In the genomic region with DNA sequence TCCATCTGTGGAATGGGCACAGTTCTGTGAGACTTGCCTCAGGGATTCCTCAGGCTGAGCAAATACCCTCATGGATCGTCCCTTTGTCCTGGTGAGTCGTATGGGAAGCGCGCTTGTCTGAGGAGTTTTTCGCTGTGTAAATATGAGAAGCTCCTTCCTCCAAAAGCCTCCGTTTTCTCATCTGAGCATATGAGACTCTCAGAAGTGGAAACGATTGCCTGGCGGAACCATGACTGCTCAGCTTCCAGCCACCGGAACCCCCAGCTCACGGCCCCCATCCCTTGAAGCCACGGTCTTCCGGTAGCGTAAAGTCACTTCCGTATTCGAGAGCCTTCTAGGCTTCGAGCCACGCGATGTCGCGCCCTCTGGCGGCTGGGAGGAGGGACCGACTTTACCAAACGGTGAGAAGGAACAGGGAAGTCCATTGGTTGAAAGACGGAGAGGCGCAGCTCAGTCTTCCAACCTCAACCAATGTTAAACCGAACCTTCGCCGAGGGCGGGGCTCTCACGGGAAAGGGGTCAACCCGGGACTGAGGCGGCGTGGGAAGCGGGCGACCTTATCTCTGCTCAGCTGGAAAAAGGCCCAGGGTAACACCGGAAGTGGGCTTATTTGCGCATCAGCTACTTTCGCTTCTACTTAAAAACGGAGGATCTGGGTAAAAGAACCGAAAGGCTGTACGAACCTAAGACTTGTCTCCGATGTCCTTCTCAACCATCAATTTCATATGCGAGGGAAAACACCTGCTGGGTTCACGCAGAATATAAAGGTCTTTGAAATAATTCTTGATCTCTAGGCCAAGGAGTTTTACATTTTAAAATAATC, we compare ENCODE assay signal across 1 cellular context.
TF ChIP-seq lines count a peak whose summit lies in the region.

No MANE protein-coding gene starts in this region.

TF ChIP-seq in IMR-90, 13 proteins besides CTCF, POLR2A, EP300 and RAD21 (continued from another document):
- TF ChIP-seq RFX5 (IDR thresholded peaks at IDR 0.05; ENCODE audit: low read depth, low read length) (no peak), MAZ (IDR thresholded peaks at IDR 0.05; ENCODE audit: borderline replicate concordance, low read depth, low read length) (peak; percentile 99), RCOR1 (IDR thresholded peaks at IDR 0.05; ENCODE audit: insufficient replicate concordance, low read length) (no peak), BHLHE40 (IDR thresholded peaks at IDR 0.05; ENCODE audit: low read depth, low read length) (peak; percentile 54; the same call in 1 of the 2 replicates), MXI1 (IDR thresholded peaks at IDR 0.05; ENCODE audit: borderline replicate concordance, low read depth, low read length) (peak; percentile 39; the same call in 1 of the 2 replicates), CEBPB (IDR thresholded peaks at IDR 0.05; ENCODE audit: low read depth, low read length) (no peak), SMC3 (IDR thresholded peaks at IDR 0.05; ENCODE audit: low read depth, low read length) (peak; percentile 47), FOS (IDR thresholded peaks at IDR 0.05; ENCODE audit: low read depth, low read length) (no peak)
- TF ChIP-seq, protein P1, sequence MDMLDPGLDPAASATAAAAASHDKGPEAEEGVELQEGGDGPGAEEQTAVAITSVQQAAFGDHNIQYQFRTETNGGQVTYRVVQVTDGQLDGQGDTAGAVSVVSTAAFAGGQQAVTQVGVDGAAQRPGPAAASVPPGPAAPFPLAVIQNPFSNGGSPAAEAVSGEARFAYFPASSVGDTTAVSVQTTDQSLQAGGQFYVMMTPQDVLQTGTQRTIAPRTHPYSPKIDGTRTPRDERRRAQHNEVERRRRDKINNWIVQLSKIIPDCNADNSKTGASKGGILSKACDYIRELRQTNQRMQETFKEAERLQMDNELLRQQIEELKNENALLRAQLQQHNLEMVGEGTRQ (IDR thresholded peaks at IDR 0.05; ENCODE audit: low read depth, low read length) = no peak; the same call in 1 of the 2 replicates
- TF ChIP-seq, protein P2, sequence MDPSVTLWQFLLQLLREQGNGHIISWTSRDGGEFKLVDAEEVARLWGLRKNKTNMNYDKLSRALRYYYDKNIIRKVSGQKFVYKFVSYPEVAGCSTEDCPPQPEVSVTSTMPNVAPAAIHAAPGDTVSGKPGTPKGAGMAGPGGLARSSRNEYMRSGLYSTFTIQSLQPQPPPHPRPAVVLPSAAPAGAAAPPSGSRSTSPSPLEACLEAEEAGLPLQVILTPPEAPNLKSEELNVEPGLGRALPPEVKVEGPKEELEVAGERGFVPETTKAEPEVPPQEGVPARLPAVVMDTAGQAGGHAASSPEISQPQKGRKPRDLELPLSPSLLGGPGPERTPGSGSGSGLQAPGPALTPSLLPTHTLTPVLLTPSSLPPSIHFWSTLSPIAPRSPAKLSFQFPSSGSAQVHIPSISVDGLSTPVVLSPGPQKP (IDR thresholded peaks at IDR 0.05; ENCODE audit: borderline replicate concordance, low read depth, low read length) = peak; percentile 32; the same call in 1 of the 2 replicates
